Comparison of ENCODE assay signal across 11 cellular contexts in the genomic region with DNA sequence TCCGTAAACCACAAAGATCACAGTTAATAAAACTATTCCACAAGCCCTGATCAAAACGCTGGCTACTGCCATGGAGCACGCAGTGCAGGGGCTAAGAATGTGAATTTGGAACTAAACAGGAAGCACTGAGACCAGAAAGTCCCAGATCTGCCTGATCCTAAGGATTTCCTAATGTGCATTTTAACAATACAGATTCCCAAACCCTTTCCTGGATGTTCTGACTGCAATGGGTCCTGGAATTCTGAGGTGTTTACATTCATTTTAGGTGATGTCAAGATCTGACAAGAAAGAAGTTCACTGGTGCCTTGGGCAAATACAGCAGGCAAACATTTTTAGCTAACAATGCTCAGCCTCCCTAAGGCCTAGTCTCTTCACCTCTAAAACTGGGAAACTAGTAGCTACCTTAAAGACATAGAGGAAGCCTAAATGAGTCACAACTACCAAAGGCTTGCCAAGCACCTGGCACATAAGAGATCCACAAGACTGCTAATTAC. TPM values are rescaled to one million over a fixed set of nuclear protein-coding genes. Genes with fewer than 3 reads are reported as not detected.
DNase-seq lines count a peak whose midpoint lies in the region; ATAC-seq, FAIRE-seq and TF ChIP-seq lines count a peak whose summit lies in the region.
"Had no signal": no experiment of that assay in that cellular context is flagged by ENCODE, and none has a peak within 500 bp of the region (broad histone marks: within the 10 kb centered on the region; RNA-seq: fewer than 3 reads in every experiment).

No MANE protein-coding gene starts in this region.

- H3K4me2 ChIP-seq in H1 (ENCODE audit: insufficient read depth in 1 of 2, low read depth in 2 of 2, low read length in 2 of 2) = no peak overlapping the region

- H3K9me3 ChIP-seq in heart right ventricle (no peaks in the 10 kb centered on the region), H1 (ENCODE audit: insufficient read depth in 2 of 2, low read depth in 1 of 2, low read length in 1 of 2) (no peaks in the 10 kb centered on the region), muscle layer of colon (ENCODE audit: low read length) (no peaks in the 10 kb centered on the region), vagina (no peaks in the 10 kb centered on the region)

- H2BK20ac ChIP-seq in H1 (ENCODE audit: low read length) = no peak overlapping the region

- no peaks in the 10 kb centered on the region for H4K20me1 ChIP-seq in H1 (replicated peaks in 1 of 2; ENCODE audit: control insufficient read depth in 1 of 2, insufficient read depth in 2 of 2, low read length in 2 of 2)

- TF ChIP-seq RAD21 in H1 (IDR thresholded peaks at IDR 0.05 in 1 of 2, conservative IDR thresholded peaks at IDR 0.05 in 1 of 2; ENCODE audit: low read depth in 2 of 2, low read length in 2 of 2) = no peak

- H3K27me3 ChIP-seq in heart right ventricle (no peaks in the 10 kb centered on the region), H1 (replicated peaks in 1 of 4; ENCODE audit: control insufficient read depth in 3 of 4, extremely low read depth in 1 of 4, insufficient read depth in 3 of 4, low read length in 3 of 4) (no peaks in the 10 kb centered on the region), muscle layer of colon (ENCODE audit: control insufficient read depth in 1 of 2, insufficient read depth in 2 of 2, low read length in 2 of 2) (no peaks in the 10 kb centered on the region), vagina (no peaks in the 10 kb centered on the region)

- H3K4me1 ChIP-seq in heart right ventricle (peaks cover 0 to 51% (median 15%) of the 10 kb centered on the region in 9 donors), H1 (replicated peaks in 1 of 4; ENCODE audit: control insufficient read depth in 3 of 4, insufficient read depth in 4 of 4, low read length in 3 of 4) (peaks cover 0 to 6% (median 3%) of the 10 kb centered on the region in 4 experiments; a peak in 3 of 7 replicates), muscle layer of colon (ENCODE audit: insufficient read depth, low read length) (peaks cover 29% of the 10 kb centered on the region), vagina (peaks cover 45% of the 10 kb centered on the region)

- peaks cover 0 to 26% (median 12%) of the 10 kb centered on the region in 9 donors for H3K36me3 ChIP-seq in heart right ventricle
- H3K36me3 ChIP-seq in H1 (ENCODE audit: control insufficient read depth in 2 of 4, insufficient read depth in 4 of 4, low read length in 3 of 4) = no peaks in the 10 kb centered on the region; a peak in 1 of 8 replicates
- H3K36me3 ChIP-seq in muscle layer of colon (ENCODE audit: insufficient read depth, low read length) = peaks cover 20% of the 10 kb centered on the region
- H3K36me3 ChIP-seq in vagina = peaks cover 0 to 12% of the 10 kb centered on the region in 2 donors

- WGBS in heart right ventricle, 2 donors = 63 to 75% methylated on average over 3 of the region's 3 CpGs
- 81% methylated on average over 3 of the region's 3 CpGs; no CpG with 5 or more reads in 1 of the 2 experiments for WGBS in H1 (ENCODE audit: extremely low coverage in 1 of 2, insufficient coverage in 1 of 2, insufficient read length in 1 of 2, insufficient replicate concordance in 2 of 2, low coverage in 1 of 2, low lambda C conversion rate in 2 of 2, missing lambda C conversion rate in 1 of 2), 2 experiments

- H2AK5ac ChIP-seq in H1 (ENCODE audit: low read depth, low read length) = no peak overlapping the region

- H3K4ac ChIP-seq in H1 (replicated peaks; ENCODE audit: insufficient read length, low read depth, low read length) = no peak overlapping the region

- no peak overlapping the region for H3K56ac ChIP-seq in H1 (replicated peaks; ENCODE audit: insufficient read length, low read depth, low read length)

- H3K27ac ChIP-seq in heart right ventricle = peak overlapping the region in 7 of 10 donors; percentile 4 to 65 (median 30)
- H3K27ac ChIP-seq in H1 (ENCODE audit: low read depth, low read length) = no peak overlapping the region
- H3K27ac ChIP-seq in muscle layer of colon (ENCODE audit: low read depth, low read length) = peak overlapping the region; percentile 36
- peak overlapping the region; percentile 73 for H3K27ac ChIP-seq in vagina

- H4K8ac ChIP-seq in H1 (ENCODE audit: extremely low read depth, insufficient read depth, low read length) = no peak overlapping the region

- H2BK12ac ChIP-seq in H1 (ENCODE audit: low read depth, low read length) = no peak overlapping the region

- CTCF ChIA-PET in H1 (lab: Charles Lee; ENCODE audit: partially characterized antibody) = interaction anchor here (0.6 to 0.7 kb wide), 2 partner anchors 275 to 612 kb away, joined by 4 to 5 read pairs; no protein-coding TSS in a partner anchor

- POLR2A ChIA-PET in H1 (lab: Charles Lee; ENCODE audit: partially characterized antibody) = no interaction called here

- H3K23ac ChIP-seq in H1 (ENCODE audit: insufficient read length) = no peak overlapping the region

- no peak overlapping the region for H3K14ac ChIP-seq in H1 (ENCODE audit: insufficient read length)

- TF ChIP-seq CTCF in heart right ventricle (IDR thresholded peaks at IDR 0.05) = no peak
- TF ChIP-seq CTCF in H1 (IDR thresholded peaks at IDR 0.05; ENCODE audit: control extremely low read depth in 1 of 3, insufficient read depth in 1 of 3, low read depth in 1 of 3, low read length in 3 of 3) = no peak
- TF ChIP-seq CTCF in vagina (IDR thresholded peaks at IDR 0.05) = no peak

- no peaks in the 10 kb centered on the region for H3K23me2 ChIP-seq in H1 (ENCODE audit: low read depth, low read length)

- H2BK5ac ChIP-seq in H1 (ENCODE audit: low read depth, low read length) = no peak overlapping the region

- H3K79me2 ChIP-seq in H1 (ENCODE audit: control insufficient read depth in 1 of 2, insufficient read depth in 2 of 2, low read length in 2 of 2) = no peaks in the 10 kb centered on the region

- intact Hi-C loops in heart right ventricle (cut with DNase I) (no loop called here), Right ventricle myocardium superior (cut with DNase I) (no loop called here), vagina (cut with DNase I) (no loop called here)

- TF ChIP-seq POLR2A in H1 (IDR thresholded peaks at IDR 0.05; ENCODE audit: control extremely low read depth in 1 of 2, low read depth in 2 of 2, low read length in 2 of 2) (no peak), vagina (IDR thresholded peaks at IDR 0.05) (no peak)

- no peak overlapping the region for H3K9ac ChIP-seq in H1 (replicated peaks in 1 of 4; ENCODE audit: extremely low read depth in 1 of 4, low read depth in 3 of 4, low read length in 3 of 4)
- H3K9ac ChIP-seq in muscle layer of colon (ENCODE audit: low read length) = no peak overlapping the region

- H2BK15ac ChIP-seq in H1 (ENCODE audit: low read length) = no peak overlapping the region

- 0 out of 2 replicates have a peak overlapping the region, but pooled peaks have one; percentile 17 for H2AFZ ChIP-seq in H1 (ENCODE audit: low read length)

- ATAC-seq in heart right ventricle (peak in 5 of 8 donors; percentile 39 to 81 (median 47)), Right ventricle myocardium superior (ENCODE audit: poor library complexity) (no peak)

- no peak overlapping the region for H3K18ac ChIP-seq in H1 (ENCODE audit: extremely low read depth, low read length)

- H3K4me3 ChIP-seq in heart right ventricle = no peak overlapping the region
- H3K4me3 ChIP-seq in H1 (ENCODE audit: extremely low read depth in 1 of 4, insufficient read depth in 2 of 4, low read depth in 3 of 4, low read length in 4 of 4) = no peak overlapping the region
- H3K4me3 ChIP-seq in muscle layer of colon (ENCODE audit: low read depth in 1 of 2, low read length in 2 of 2) = no peak overlapping the region
- no peak overlapping the region for H3K4me3 ChIP-seq in vagina

- no peak for FAIRE-seq in H1 (lab: Jason Lieb, UNC)

- no peak for DNase-seq in heart right ventricle
- DNase-seq in Right ventricle myocardium superior = no peak
- DNase-seq in H1 (ENCODE audit: low read depth in 1 of 2, low spot score in 2 of 2) = no peak
- no peak for DNase-seq in vagina (ENCODE audit: extremely low spot score in 2 of 2)
- DNase-seq in glomerular visceral epithelial cell (ENCODE audit: extremely low spot score) = no peak
- DNase-seq in hepatic stellate cell (ENCODE audit: low spot score) = no peak
- DNase-seq in NCI-H82 treated with DMSO at 0.1 percent for 48 hours (lab: John Stamatoyannopoulos, UW; ENCODE audit: unreplicated experiment) = no peak
- DNase-seq: activated CD4-positive, alpha-beta memory T cell treated with anti-CD3 and anti-CD28 coated beads for 36 hours; hippocampal formation; naive B cell had no signal

- H4K5ac ChIP-seq in H1 (ENCODE audit: insufficient read length, low read depth, low read length) = no peak overlapping the region

- no peak overlapping the region for H4K91ac ChIP-seq in H1 (replicated peaks; ENCODE audit: insufficient read length, low read length)

- TF ChIP-seq EP300 in H1 (IDR thresholded peaks at IDR 0.05; ENCODE audit: borderline replicate concordance in 1 of 2, low read depth in 2 of 2, low read length in 2 of 2) = no peak

- peaks cover 3% of the 10 kb centered on the region; the same call in 1 of the 2 replicates for H3K79me1 ChIP-seq in H1 (ENCODE audit: low read depth, low read length)

- no peak overlapping the region for H2BK120ac ChIP-seq in H1 (replicated peaks; ENCODE audit: low read depth, low read length)

RNA-seq across cellular contexts. Expression of a gene that starts 10.3 kb away (rescaled TPM):
- total RNA-seq in heart right ventricle = 10 to 100 TPM; 33.5 to 46.3 (median 38.1) TPM
- 10 to 100 TPM; 36.1 to 57.1 TPM for polyA plus RNA-seq in heart right ventricle
- 36.0 TPM for total RNA-seq in Right ventricle myocardium superior
- 16.6 and 18.4 TPM in 2 replicates for total RNA-seq in H1 (2021; fragmentation: NEBNext Ultra II Directional; extraction: Animal tissue kit (Norgen Biotek cat#: 25700))
- polyA plus RNA-seq in H1 (2011; rRNA removed) = 8.1 and 8.7 TPM in 2 replicates
- 14.7 TPM for polyA plus RNA-seq in H1 (2011; cell fraction: cytosol; rRNA removed)
- polyA plus RNA-seq in H1 (2011; cell fraction: nucleus; rRNA removed) = 7.4 TPM
- 20.7 to 29.4 TPM (median 24.4 TPM) in 4 replicates for polyA plus RNA-seq in H1 (2012, experiment 1 of 2)
- 29.3 TPM for polyA plus RNA-seq in H1 (2012, experiment 2 of 2)
- polyA plus RNA-seq in H1 (2013, experiment 1 of 2) = 35.3 TPM
- 37.6 TPM for polyA plus RNA-seq in H1 (2013, experiment 2 of 2)
- 6.5 and 28.8 TPM in 2 replicates for polyA minus RNA-seq in H1 (2011; rRNA and poly(A)+ RNA removed)
- 7.0 TPM for polyA minus RNA-seq in H1 (2011; cell fraction: cytosol; rRNA and poly(A)+ RNA removed)
- 3.3 TPM for polyA minus RNA-seq in H1 (2011; cell fraction: nucleus; rRNA and poly(A)+ RNA removed)
- total RNA-seq in vagina = 24.6 TPM

RNA-seq across cellular contexts. Expression of a gene that starts 55.0 kb away (rescaled TPM):
- 1 to 10 TPM; 2.6 to 4.5 (median 3.3) TPM for total RNA-seq in heart right ventricle
- polyA plus RNA-seq in heart right ventricle = 1 to 10 TPM; 1.5 to 5.8 TPM
- total RNA-seq in Right ventricle myocardium superior = 2.9 TPM
- 10.3 and 14.6 TPM in 2 replicates for total RNA-seq in H1 (2021; fragmentation: NEBNext Ultra II Directional; extraction: Animal tissue kit (Norgen Biotek cat#: 25700))
- polyA plus RNA-seq in H1 (2011; rRNA removed) = 8.1 and 12.8 TPM in 2 replicates
- 7.2 TPM for polyA plus RNA-seq in H1 (2011; cell fraction: cytosol; rRNA removed)
- 11.6 TPM for polyA plus RNA-seq in H1 (2011; cell fraction: nucleus; rRNA removed)
- polyA plus RNA-seq in H1 (2012, experiment 1 of 2) = 5.0 to 9.1 TPM (median 7.2 TPM) in 4 replicates
- polyA plus RNA-seq in H1 (2012, experiment 2 of 2) = 6.9 TPM
- 4.7 TPM for polyA plus RNA-seq in H1 (2013, experiment 1 of 2)
- polyA plus RNA-seq in H1 (2013, experiment 2 of 2) = 4.9 TPM
- 6.5 and 11.8 TPM in 2 replicates for polyA minus RNA-seq in H1 (2011; rRNA and poly(A)+ RNA removed)
- 4.6 TPM for polyA minus RNA-seq in H1 (2011; cell fraction: cytosol; rRNA and poly(A)+ RNA removed)
- 16.0 TPM for polyA minus RNA-seq in H1 (2011; cell fraction: nucleus; rRNA and poly(A)+ RNA removed)
- total RNA-seq in vagina = 1.5 TPM

RNA-seq across cellular contexts. Expression of a gene that starts 55.5 kb away (rescaled TPM):
- total RNA-seq in heart right ventricle = 10 to 100 TPM in 4 of 10 donors, 1 to 10 TPM in 6; 5.0 to 28.9 (median 9.7) TPM
- 10 to 100 TPM; 10.0 to 10.2 TPM for polyA plus RNA-seq in heart right ventricle
- total RNA-seq in Right ventricle myocardium superior = 8.2 TPM
- 29.4 and 32.7 TPM in 2 replicates for total RNA-seq in H1 (2021; fragmentation: NEBNext Ultra II Directional; extraction: Animal tissue kit (Norgen Biotek cat#: 25700))
- polyA plus RNA-seq in H1 (2011; rRNA removed) = 29.1 and 38.2 TPM in 2 replicates
- polyA plus RNA-seq in H1 (2011; cell fraction: cytosol; rRNA removed) = 25.4 TPM
- 31.2 TPM for polyA plus RNA-seq in H1 (2011; cell fraction: nucleus; rRNA removed)
- polyA plus RNA-seq in H1 (2012, experiment 1 of 2) = 22.5 to 25.9 TPM (median 24.5 TPM) in 4 replicates
- 21.4 TPM for polyA plus RNA-seq in H1 (2012, experiment 2 of 2)
- polyA plus RNA-seq in H1 (2013, experiment 1 of 2) = 34.5 TPM
- 34.4 TPM for polyA plus RNA-seq in H1 (2013, experiment 2 of 2)
- 26.9 and 37.0 TPM in 2 replicates for polyA minus RNA-seq in H1 (2011; rRNA and poly(A)+ RNA removed)
- 15.6 TPM for polyA minus RNA-seq in H1 (2011; cell fraction: cytosol; rRNA and poly(A)+ RNA removed)
- 17.7 TPM for polyA minus RNA-seq in H1 (2011; cell fraction: nucleus; rRNA and poly(A)+ RNA removed)
- total RNA-seq in vagina = 64.1 TPM
